In genomic region chr17:39980402-39981206, GRCh38 we compare ENCODE assay signal across 8 cellular contexts. TPM values are rescaled to one million over a fixed set of nuclear protein-coding genes. Genes with fewer than 3 reads are reported as not detected.
DNase-seq lines count a peak whose midpoint lies in the region; ATAC-seq and TF ChIP-seq lines count a peak whose summit lies in the region.

PSMD3 (plus strand) TSS chr17:39980807; CDS start chr17:39980971, 164 bp downstream.

- CTCF ChIA-PET in Calu3 (lab: Charles Lee) = interaction anchor here (0.5 to 109.6 kb wide), 116 partner anchors 21 to 1001 kb away, joined by 3 to 8195 read pairs (median 6); partner anchors contain the start of genes CASC3, CSF3, ERBB2 and GRB7

- peak; percentile 100 for DNase-seq in Calu3
- peak in 75 of 76 experiments; percentile 64 to 99 (median 96) for DNase-seq in HUDEP-2 (lab: John Stamatoyannopoulos, UW; ENCODE audit: unreplicated experiment in 76 of 76)
- DNase-seq in NOMO-1 treated with dmso at 0.1 percent for 144 hours (lab: John Stamatoyannopoulos, UW; ENCODE audit: unreplicated experiment) = peak; percentile 98
- peak; percentile 93 to 97 (median 93) for DNase-seq in activated CD8-positive, alpha-beta memory T cell treated with anti-CD3 and anti-CD28 coated beads for 48 hours (ENCODE audit: low read depth in 2 of 3, low spot score in 2 of 3)
- DNase-seq in effector memory CD8-positive, alpha-beta T cell = peak; percentile 97 to 98 (median 97)
- DNase-seq in memory B cell (ENCODE audit: low spot score in 2 of 2) = peak; percentile 95 to 98
- peak; percentile 89 for DNase-seq in stimulated activated CD8-positive, alpha-beta memory T cell treated with anti-CD3 and anti-CD28 coated beads, Interleukin-12 subunit alpha, Interleukin-12 subunit beta, amount 100 ng/mL, for 24 hours (ENCODE audit: extremely low read depth)

- no peak for TF ChIP-seq CTCF in Calu3 (IDR thresholded peaks at IDR 0.05; ENCODE audit: unreplicated experiment)

- peaks cover 62% of the 10 kb centered on the region for H3K36me3 Mint-ChIP-seq in Calu3 (ENCODE audit: insufficient read depth, unreplicated experiment)
- H3K36me3 Mint-ChIP-seq in effector memory CD8-positive, alpha-beta T cell (ENCODE audit: insufficient read depth) = peaks cover 43% of the 10 kb centered on the region
- peaks cover 11% of the 10 kb centered on the region for H3K36me3 Mint-ChIP-seq in memory B cell

- peak; percentile 89 for ATAC-seq in GM21381 (IDR thresholded peaks at IDR 0.05; ENCODE audit: unreplicated experiment)
- ATAC-seq in effector memory CD8-positive, alpha-beta T cell (replicated peaks) = peak; percentile 89
- peak; percentile 86 for ATAC-seq in memory B cell (ENCODE audit: low read depth)

- no peaks in the 10 kb centered on the region for H3K9me3 Mint-ChIP-seq in Calu3 (ENCODE audit: low read depth, unreplicated experiment)
- H3K9me3 Mint-ChIP-seq in effector memory CD8-positive, alpha-beta T cell = no peaks in the 10 kb centered on the region
- no peaks in the 10 kb centered on the region for H3K9me3 Mint-ChIP-seq in memory B cell

- H3K4me1 Mint-ChIP-seq in Calu3 (ENCODE audit: low read depth, unreplicated experiment) = peaks cover 26% of the 10 kb centered on the region
- peaks cover 27 to 36% of the 10 kb centered on the region in 2 donors for H3K4me1 Mint-ChIP-seq in effector memory CD8-positive, alpha-beta T cell (ENCODE audit: low read depth in 2 of 2)
- peaks cover 22% of the 10 kb centered on the region for H3K4me1 Mint-ChIP-seq in memory B cell

- H3K27me3 Mint-ChIP-seq in Calu3 (ENCODE audit: unreplicated experiment) (peaks cover 43% of the 10 kb centered on the region), memory B cell (no peaks in the 10 kb centered on the region)
- peaks cover 0 to 4% of the 10 kb centered on the region in 2 donors for H3K27me3 Mint-ChIP-seq in effector memory CD8-positive, alpha-beta T cell

- H3K4me3 Mint-ChIP-seq in Calu3 (ENCODE audit: low read depth, unreplicated experiment) = peak within 1 kb of the TSS; percentile 77
- H3K4me3 Mint-ChIP-seq in effector memory CD8-positive, alpha-beta T cell = peak within 1 kb of the TSS; percentile 89 to 96
- peak within 1 kb of the TSS; percentile 87 for H3K4me3 Mint-ChIP-seq in memory B cell

- TSS peak; percentile 67 for BruUV-seq in Calu3 (replicated peaks; lab: Mats Ljungman, UMichigan)

- intact Hi-C loops in Calu3 (cut with micrococcal nuclease; ENCODE audit: unreplicated experiment) = loop anchor here (1.0 to 5.0 kb wide), 27 partner anchors 10 to 452 kb away; partner anchors contain the start of gene MIEN1

- peak within 1 kb of the TSS; percentile 81 for H3K27ac Mint-ChIP-seq in Calu3 (ENCODE audit: unreplicated experiment)
- H3K27ac Mint-ChIP-seq in effector memory CD8-positive, alpha-beta T cell = peak within 1 kb of the TSS; percentile 92 to 98
- H3K27ac Mint-ChIP-seq in memory B cell = peak within 1 kb of the TSS; percentile 90

RNA-seq across cellular contexts. Expression of gene PSMD3, which starts in this region (rescaled TPM):
- total RNA-seq in Calu3 (2022) = 2,152 and 2,179 TPM in 2 replicates

Comparison
In these comparisons a context has a peak if more than half of its experiments do, and no peak if none do; other contexts are left out.
1. Peak in every context shown above with its lines: DNase-seq and ATAC-seq.